Comparison of ENCODE assay signal across 8 cellular contexts in the genomic region with DNA sequence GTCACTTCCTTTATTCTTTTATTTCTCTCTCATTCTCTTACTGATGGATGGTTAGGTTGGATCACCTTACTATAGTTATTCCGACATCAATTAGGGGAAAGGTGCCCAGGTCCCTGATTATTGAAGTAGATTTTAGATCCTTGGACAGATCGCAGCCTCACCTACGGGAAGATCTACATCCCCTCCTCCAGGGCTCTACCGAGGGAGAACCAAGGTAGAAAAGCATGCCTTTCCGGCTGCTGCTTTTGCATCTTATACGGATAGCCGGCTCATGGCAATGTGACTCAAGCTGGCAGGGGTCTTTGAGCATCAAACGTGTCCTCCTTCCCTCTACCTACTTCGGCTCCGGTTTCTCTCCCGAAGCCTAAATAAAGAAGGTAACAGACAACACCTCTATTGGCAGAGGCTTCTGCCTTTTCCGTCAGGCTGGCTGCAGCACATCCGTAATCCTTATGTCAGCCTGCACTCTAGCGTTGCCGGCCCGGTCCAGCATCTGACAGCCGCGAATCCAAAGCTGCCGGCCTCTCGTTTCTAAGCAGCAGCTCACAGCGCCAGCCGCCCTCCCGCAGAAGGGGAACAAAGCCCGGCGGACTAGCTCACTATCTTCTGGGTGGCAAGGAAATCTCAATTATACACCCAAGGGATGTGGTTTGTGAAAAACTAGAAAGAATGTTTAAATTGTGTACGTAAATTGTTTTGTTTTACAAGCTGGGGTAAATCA. TPM values are rescaled to one million over a fixed set of nuclear protein-coding genes. Genes with fewer than 3 reads are reported as not detected.
DNase-seq lines count a peak whose midpoint lies in the region; ATAC-seq and TF ChIP-seq lines count a peak whose summit lies in the region.

No MANE protein-coding gene starts in this region.

- peak in 2 of 3 donors; percentile 26 to 36 for TF ChIP-seq CTCF in breast epithelium (IDR thresholded peaks at IDR 0.05)

- ATAC-seq in GM21723 (IDR thresholded peaks at IDR 0.05; ENCODE audit: unreplicated experiment), result no peak

- no peak for TF ChIP-seq POLR2A in breast epithelium (IDR thresholded peaks at IDR 0.05)

- H3K27me3 ChIP-seq in breast epithelium, result no peaks in the 10 kb centered on the region

- H3K9me3 ChIP-seq in breast epithelium, result no peaks in the 10 kb centered on the region

- DNase-seq in NCI-H1436 (lab: John Stamatoyannopoulos, UW) (peak; percentile 37), NCI-H1436 treated with DMSO at 0.1 percent for 48 hours (lab: John Stamatoyannopoulos, UW) (no peak), NCI-H128 (lab: John Stamatoyannopoulos, UW; ENCODE audit: unreplicated experiment) (peak; percentile 33), breast epithelium (ENCODE audit: low spot score in 2 of 2) (peak; percentile 56 to 74), inferior parietal cortex (ENCODE audit: extremely low spot score) (peak; percentile 63), stromal cell of bone marrow (ENCODE audit: low read depth) (peak; percentile 43), HuH-7.5 (ENCODE audit: low spot score) (no peak)

- no peaks in the 10 kb centered on the region for H3K4me1 ChIP-seq in breast epithelium

- H3K27ac ChIP-seq in breast epithelium, result no peak overlapping the region

- intact Hi-C loops in breast epithelium (cut with DNase I; ENCODE audit: low total_unique reads), result no loop called here

- no peaks in the 10 kb centered on the region for H3K36me3 ChIP-seq in breast epithelium

- peak overlapping the region in 2 of 3 donors; percentile 33 to 56 for H3K4me3 ChIP-seq in breast epithelium

RNA-seq across cellular contexts. Expression of gene IRX6, which starts 46.9 kb away (rescaled TPM):
- total RNA-seq in breast epithelium, result 10 to 100 TPM in 1 of 3 donors, 1 to 10 TPM in 2; 3.1 to 12.8 (median 3.6) TPM

Comparison
In these comparisons a context has a peak if more than half of its experiments do, and no peak if none do; other contexts are left out.
1. DNase-seq: peak in NCI-H1436 (single experiment), NCI-H128 (single experiment), breast epithelium (2 of 2), inferior parietal cortex (single experiment) and stromal cell of bone marrow (single experiment); none in NCI-H1436 treated with DMSO at 0.1 percent for 48 hours (single experiment) and HuH-7.5 (single experiment).